In genomic region chr2:152466041-152466440, GRCh38 we compare ENCODE assay signal across 11 cellular contexts.
DNase-seq lines count a peak whose midpoint lies in the region; ATAC-seq, FAIRE-seq and TF ChIP-seq lines count a peak whose summit lies in the region.
"Had no signal": no experiment of that assay in that cellular context is flagged by ENCODE, and none has a peak within 500 bp of the region (broad histone marks: within the 10 kb centered on the region; RNA-seq: fewer than 3 reads in every experiment).

No MANE protein-coding gene starts in this region.

- 11 to 22% (median 14%) methylated on average over 6 of the region's 6 CpGs for WGBS in ovary, 3 donors

- H3K4me3 ChIP-seq in ovary, result no peak overlapping the region
- H3K4me3 ChIP-seq: GM23248 had no signal

- DNase-seq in GM12892 (ENCODE audit: insufficient read length) (no peak), amniotic epithelial cell (ENCODE audit: low read depth) (peak; percentile 72), ovary (peak; percentile 67 to 76 (median 73)), SHP77 treated with DMSO at 0.1 percent for 48 hours (lab: John Stamatoyannopoulos, UW) (no peak), COLO829 (ENCODE audit: low spot score) (no peak), NCI-H2171 treated with DMSO at 0.1 percent for 48 hours (lab: John Stamatoyannopoulos, UW) (no peak), HEK293T (ENCODE audit: extremely low spot score) (no peak)
- DNase-seq: activated gamma-delta T cell, GM23248, NCI-H1048 had no signal

- H3K9me3 ChIP-seq in ovary, result no peaks in the 10 kb centered on the region

- no peak for TF ChIP-seq CTCF in ovary (IDR thresholded peaks at IDR 0.05)

- H3K4me1 ChIP-seq in ovary (ENCODE audit: insufficient read depth), result peaks cover 40% of the 10 kb centered on the region

- no peak for TF ChIP-seq EP300 in ovary (IDR thresholded peaks at IDR 0.05)

- H3K27me3 ChIP-seq in ovary, result no peaks in the 10 kb centered on the region

- H3K27ac ChIP-seq in ovary, result peak overlapping the region; percentile 2 to 80
- H3K27ac ChIP-seq: GM23248 had no signal

- intact Hi-C loops in ovary (cut with DNase I), result loop anchor here in 1 of 4 donors (10.0 kb wide), 1 partner anchor 131 kb away; the partner anchor contains the start of gene FMNL2

- CTCF ChIA-PET in HEK293T (lab: Yijun Ruan, JAX), result interaction anchor here (1.4 kb wide), 1 partner anchor 170 kb away, joined by 6 read pairs; no protein-coding TSS in a partner anchor

- no peak for TF ChIP-seq POLR2A in GM12892 (IDR thresholded peaks at IDR 0.05; ENCODE audit: low read depth, low read length)
- no peak for TF ChIP-seq POLR2A in ovary (IDR thresholded peaks at IDR 0.05)

- H3K36me3 ChIP-seq in ovary, result no peaks in the 10 kb centered on the region

- POLR2A ChIA-PET in HEK293T (lab: Yijun Ruan, JAX), result no interaction called here

- ATAC-seq in HG03469 (IDR thresholded peaks at IDR 0.05; ENCODE audit: unreplicated experiment), result peak; percentile 24

- peak; percentile 14 for FAIRE-seq in GM12892 (lab: Jason Lieb, UNC)

TF ChIP-seq in HEK293T, 16 proteins besides CTCF, POLR2A, EP300 and RAD21:
- no peak for TF ChIP-seq CTBP1 (IDR thresholded peaks at IDR 0.05; ENCODE audit: borderline replicate concordance)
- no peak for TF ChIP-seq ARNT (IDR thresholded peaks at IDR 0.05)
- no peak for TF ChIP-seq FOXK2 (IDR thresholded peaks at IDR 0.05)
- TF ChIP-seq TARDBP (IDR thresholded peaks at IDR 0.05), result no peak
- TF ChIP-seq, protein P1, sequence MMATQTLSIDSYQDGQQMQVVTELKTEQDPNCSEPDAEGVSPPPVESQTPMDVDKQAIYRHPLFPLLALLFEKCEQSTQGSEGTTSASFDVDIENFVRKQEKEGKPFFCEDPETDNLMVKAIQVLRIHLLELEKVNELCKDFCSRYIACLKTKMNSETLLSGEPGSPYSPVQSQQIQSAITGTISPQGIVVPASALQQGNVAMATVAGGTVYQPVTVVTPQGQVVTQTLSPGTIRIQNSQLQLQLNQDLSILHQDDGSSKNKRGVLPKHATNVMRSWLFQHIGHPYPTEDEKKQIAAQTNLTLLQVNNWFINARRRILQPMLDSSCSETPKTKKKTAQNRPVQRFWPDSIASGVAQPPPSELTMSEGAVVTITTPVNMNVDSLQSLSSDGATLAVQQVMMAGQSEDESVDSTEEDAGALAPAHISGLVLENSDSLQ (IDR thresholded peaks at IDR 0.05), result no peak

Comparison
In these comparisons a context has a peak if more than half of its experiments do, and no peak if none do; other contexts are left out.
1. DNase-seq: peak in amniotic epithelial cell (single experiment) and ovary (5 of 5); none in GM12892 (single experiment), SHP77 treated with DMSO at 0.1 percent for 48 hours (single experiment), COLO829 (single experiment), NCI-H2171 treated with DMSO at 0.1 percent for 48 hours (single experiment) and HEK293T (single experiment).